Comparison of ENCODE assay signal across 20 cellular contexts in the genomic region with DNA sequence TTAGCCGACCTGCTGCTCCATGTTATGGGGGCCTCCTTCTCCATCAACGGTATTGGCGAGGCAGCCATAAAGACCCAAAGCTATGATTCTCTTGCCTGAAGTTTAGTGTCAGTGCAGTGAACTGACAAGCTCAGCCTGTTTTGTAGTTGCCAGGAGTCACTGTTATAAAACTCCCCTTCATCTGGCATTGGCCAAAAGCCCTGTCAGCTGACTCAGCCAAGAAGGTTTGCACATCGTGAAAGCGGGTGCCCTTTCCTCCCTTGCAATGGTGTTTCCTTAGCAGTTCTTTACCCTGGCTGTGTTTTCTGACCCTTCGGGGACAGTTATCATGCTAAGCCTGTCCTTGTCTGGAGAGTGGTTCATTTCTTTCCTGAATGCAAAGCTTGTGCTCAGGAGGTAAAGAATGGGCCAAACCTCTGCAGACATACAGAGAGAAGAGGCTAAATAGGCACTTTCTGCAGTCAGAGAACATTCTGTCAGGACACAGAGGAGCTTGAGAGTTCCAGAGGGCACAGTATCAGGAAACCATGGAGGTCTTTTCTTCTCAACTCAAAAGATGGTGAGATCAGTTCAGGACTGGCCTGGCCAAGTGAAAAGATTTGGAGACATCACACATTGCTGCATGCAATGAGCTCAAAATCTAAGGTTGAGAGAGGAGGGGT.
DNase-seq lines count a peak whose midpoint lies in the region; ATAC-seq and TF ChIP-seq lines count a peak whose summit lies in the region.
"Had no signal": no experiment of that assay in that cellular context is flagged by ENCODE, and none has a peak within 500 bp of the region (broad histone marks: within the 10 kb centered on the region; RNA-seq: fewer than 3 reads in every experiment).

No MANE protein-coding gene starts in this region.

- H3K4me1 ChIP-seq in GM23338 (ENCODE audit: insufficient read depth): no peaks in the 10 kb centered on the region
- H3K4me1 ChIP-seq in Panc1 (ENCODE audit: control insufficient read depth, insufficient read depth, low read length): no peaks in the 10 kb centered on the region
- no peaks in the 10 kb centered on the region for H3K4me1 ChIP-seq in esophagus muscularis mucosa
- H3K4me1 ChIP-seq in tibial artery: no peaks in the 10 kb centered on the region

- H3K4me3 ChIP-seq in GM23338 (no peak overlapping the region), Panc1 (ENCODE audit: low read depth in 2 of 2, low read length in 2 of 2) (no peak overlapping the region), esophagus muscularis mucosa (no peak overlapping the region), tibial artery (no peak overlapping the region)
- H3K4me3 ChIP-seq: PC-9, SK-N-MC had no signal

- H3K27ac Mint-ChIP-seq in GM23338: no peak overlapping the region
- H3K27ac Mint-ChIP-seq: B cell had no signal

- H2AFZ ChIP-seq in GM23338: peak overlapping the region; percentile 25; the same call in 1 of the 2 replicates
- H2AFZ ChIP-seq: PC-9 had no signal

- ATAC-seq in GM23338 (no peak), Panc1 (peak; percentile 48; the same call in 1 of the 2 replicates), GM21717 (IDR thresholded peaks at IDR 0.05; ENCODE audit: unreplicated experiment) (no peak), HG03520 (IDR thresholded peaks at IDR 0.05; ENCODE audit: unreplicated experiment) (no peak)

- peaks cover 5% of the 10 kb centered on the region; the same call in 1 of the 3 replicates for H3K4me1 Mint-ChIP-seq in GM23338

- no peaks in the 10 kb centered on the region for H3K79me2 ChIP-seq in GM23338 (replicated peaks; ENCODE audit: insufficient read depth)

- 83% methylated on average over 6 of the region's 6 CpGs for WGBS in esophagus muscularis mucosa

- no peaks in the 10 kb centered on the region for H3K9me3 ChIP-seq in Panc1 (ENCODE audit: control insufficient read depth, insufficient read depth, low read depth, low read length)
- H3K9me3 ChIP-seq in esophagus muscularis mucosa: peaks cover 0 to 3% (median 0%) of the 10 kb centered on the region in 4 donors
- H3K9me3 ChIP-seq in tibial artery: no peaks in the 10 kb centered on the region

- in situ Hi-C loops in Panc1 (cut with HindIII; ENCODE audit: low pct_unique_long_range_greater_than_20kb, low sequenced_read_pairs): no loop called here

- H3K27me3 ChIP-seq in GM23338 (ENCODE audit: insufficient read depth) (no peaks in the 10 kb centered on the region), Panc1 (ENCODE audit: control insufficient read depth, insufficient read depth, low read length) (no peaks in the 10 kb centered on the region), esophagus muscularis mucosa (no peaks in the 10 kb centered on the region), tibial artery (no peaks in the 10 kb centered on the region)

- no peaks in the 10 kb centered on the region for H3K9me3 Mint-ChIP-seq in GM23338

- no peaks in the 10 kb centered on the region; the same call in 1 of the 2 replicates for H3K9me2 ChIP-seq in GM23338 (ENCODE audit: insufficient read depth)

- H3K27me3 Mint-ChIP-seq in GM23338 (ENCODE audit: insufficient read depth, low read depth, poor library complexity): no peaks in the 10 kb centered on the region
- H3K27me3 Mint-ChIP-seq: B cell had no signal

- POLR2A ChIA-PET in Panc1 (lab: Charles Lee): no interaction called here

- H4K20me1 ChIP-seq in GM23338 (replicated peaks; ENCODE audit: insufficient read depth): no peaks in the 10 kb centered on the region

- no TSS peak for BruUV-seq in Panc1 (replicated peaks; lab: Mats Ljungman, UMichigan)

- DNase-seq in GM23338 (ENCODE audit: low spot score): no peak
- DNase-seq in Panc1 (ENCODE audit: low read depth, low spot score): no peak
- peak; percentile 78 for DNase-seq in esophagus muscularis mucosa (ENCODE audit: extremely low spot score)
- DNase-seq in pons (ENCODE audit: low spot score): peak; percentile 49
- DNase-seq in NCI-H2196 (lab: John Stamatoyannopoulos, UW; ENCODE audit: unreplicated experiment): no peak
- no peak for DNase-seq in tibial artery
- DNase-seq: COR-L47, DMS 273 treated with DMSO at 0.1 percent for 48 hours, DND-41, GOT3, MV-4-11, NCI-H1694 treated with DMSO at 0.1 percent for 48 hours, NCI-H2107, NCI-H226, NCI-H524 treated with DMSO at 0.1 percent for 48 hours, PC-9 had no signal

- H3K36me3 Mint-ChIP-seq in GM23338 (ENCODE audit: low read depth): no peaks in the 10 kb centered on the region

- H3K36me3 ChIP-seq in GM23338 (ENCODE audit: insufficient read depth): no peaks in the 10 kb centered on the region
- no peaks in the 10 kb centered on the region for H3K36me3 ChIP-seq in Panc1 (ENCODE audit: control insufficient read depth, insufficient read depth, low read length)
- no peaks in the 10 kb centered on the region for H3K36me3 ChIP-seq in esophagus muscularis mucosa
- no peaks in the 10 kb centered on the region for H3K36me3 ChIP-seq in tibial artery

- CTCF ChIA-PET in Panc1 (lab: Charles Lee): no interaction called here

- TF ChIP-seq CTCF in GM23338 (conservative IDR thresholded peaks at IDR 0.05; ENCODE audit: low read depth in 2 of 2): no peak
- no peak for TF ChIP-seq CTCF in Panc1 (IDR thresholded peaks at IDR 0.05)
- TF ChIP-seq CTCF in esophagus muscularis mucosa (IDR thresholded peaks at IDR 0.05): no peak
- no peak for TF ChIP-seq CTCF in tibial artery (IDR thresholded peaks at IDR 0.05)

- TF ChIP-seq POLR2A in esophagus muscularis mucosa (IDR thresholded peaks at IDR 0.05; ENCODE audit: low read depth): no peak

- TF ChIP-seq EP300 in esophagus muscularis mucosa (IDR thresholded peaks at IDR 0.05): no peak

- intact Hi-C loops in Panc1 (cut with micrococcal nuclease; ENCODE audit: unreplicated experiment): no loop called here
- intact Hi-C loops in esophagus muscularis mucosa (cut with DNase I): loop anchor here (10.0 kb wide), 1 partner anchor 447 kb away; no protein-coding TSS in a partner anchor
- intact Hi-C loops in tibial artery (cut with DNase I; ENCODE audit: low total_unique reads): no loop called here

- H3F3A ChIP-seq in GM23338 (replicated peaks; ENCODE audit: low read depth): no peaks in the 10 kb centered on the region

- H3K4me2 ChIP-seq in GM23338: no peak overlapping the region
- H3K4me2 ChIP-seq: PC-9 had no signal

- H3K27ac ChIP-seq in GM23338 (ENCODE audit: low read depth): no peak overlapping the region
- no peak overlapping the region for H3K27ac ChIP-seq in Panc1 (ENCODE audit: low read length)
- no peak overlapping the region for H3K27ac ChIP-seq in esophagus muscularis mucosa (replicated peaks in 1 of 4)
- H3K27ac ChIP-seq in tibial artery: no peak overlapping the region
- H3K27ac ChIP-seq: PC-9, SK-N-MC had no signal

- no peak overlapping the region for H3K4me3 Mint-ChIP-seq in GM23338
- H3K4me3 Mint-ChIP-seq: B cell had no signal

TF ChIP-seq in GM23338, 12 proteins besides CTCF, POLR2A, EP300 and RAD21 (continues in another document):
- no peak for TF ChIP-seq POLR2AphosphoS5 (IDR thresholded peaks at IDR 0.05; ENCODE audit: low read depth)
- no peak for TF ChIP-seq EZH2 (IDR thresholded peaks at IDR 0.05; ENCODE audit: low read depth, unreplicated experiment)
- no peak for TF ChIP-seq NANOG (IDR thresholded peaks at IDR 0.05; ENCODE audit: borderline replicate concordance)
- TF ChIP-seq ZNF331 (CRISPR knock-in tag; IDR thresholded peaks at IDR 0.05; ENCODE audit: low read depth): no peak
- no peak for TF ChIP-seq ZNF114 (CRISPR knock-in tag; IDR thresholded peaks at IDR 0.05)
- TF ChIP-seq, protein P1, sequence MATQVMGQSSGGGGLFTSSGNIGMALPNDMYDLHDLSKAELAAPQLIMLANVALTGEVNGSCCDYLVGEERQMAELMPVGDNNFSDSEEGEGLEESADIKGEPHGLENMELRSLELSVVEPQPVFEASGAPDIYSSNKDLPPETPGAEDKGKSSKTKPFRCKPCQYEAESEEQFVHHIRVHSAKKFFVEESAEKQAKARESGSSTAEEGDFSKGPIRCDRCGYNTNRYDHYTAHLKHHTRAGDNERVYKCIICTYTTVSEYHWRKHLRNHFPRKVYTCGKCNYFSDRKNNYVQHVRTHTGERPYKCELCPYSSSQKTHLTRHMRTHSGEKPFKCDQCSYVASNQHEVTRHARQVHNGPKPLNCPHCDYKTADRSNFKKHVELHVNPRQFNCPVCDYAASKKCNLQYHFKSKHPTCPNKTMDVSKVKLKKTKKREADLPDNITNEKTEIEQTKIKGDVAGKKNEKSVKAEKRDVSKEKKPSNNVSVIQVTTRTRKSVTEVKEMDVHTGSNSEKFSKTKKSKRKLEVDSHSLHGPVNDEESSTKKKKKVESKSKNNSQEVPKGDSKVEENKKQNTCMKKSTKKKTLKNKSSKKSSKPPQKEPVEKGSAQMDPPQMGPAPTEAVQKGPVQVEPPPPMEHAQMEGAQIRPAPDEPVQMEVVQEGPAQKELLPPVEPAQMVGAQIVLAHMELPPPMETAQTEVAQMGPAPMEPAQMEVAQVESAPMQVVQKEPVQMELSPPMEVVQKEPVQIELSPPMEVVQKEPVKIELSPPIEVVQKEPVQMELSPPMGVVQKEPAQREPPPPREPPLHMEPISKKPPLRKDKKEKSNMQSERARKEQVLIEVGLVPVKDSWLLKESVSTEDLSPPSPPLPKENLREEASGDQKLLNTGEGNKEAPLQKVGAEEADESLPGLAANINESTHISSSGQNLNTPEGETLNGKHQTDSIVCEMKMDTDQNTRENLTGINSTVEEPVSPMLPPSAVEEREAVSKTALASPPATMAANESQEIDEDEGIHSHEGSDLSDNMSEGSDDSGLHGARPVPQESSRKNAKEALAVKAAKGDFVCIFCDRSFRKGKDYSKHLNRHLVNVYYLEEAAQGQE (IDR thresholded peaks at IDR 0.05; ENCODE audit: unreplicated experiment): no peak

Comparison
In these comparisons a context has a peak if more than half of its experiments do, and no peak if none do; other contexts are left out.
1. DNase-seq: peak in esophagus muscularis mucosa (single experiment) and pons (single experiment); none in GM23338 (single experiment), Panc1 (single experiment), NCI-H2196 (single experiment) and tibial artery (0 of 2).